In the genomic region with DNA sequence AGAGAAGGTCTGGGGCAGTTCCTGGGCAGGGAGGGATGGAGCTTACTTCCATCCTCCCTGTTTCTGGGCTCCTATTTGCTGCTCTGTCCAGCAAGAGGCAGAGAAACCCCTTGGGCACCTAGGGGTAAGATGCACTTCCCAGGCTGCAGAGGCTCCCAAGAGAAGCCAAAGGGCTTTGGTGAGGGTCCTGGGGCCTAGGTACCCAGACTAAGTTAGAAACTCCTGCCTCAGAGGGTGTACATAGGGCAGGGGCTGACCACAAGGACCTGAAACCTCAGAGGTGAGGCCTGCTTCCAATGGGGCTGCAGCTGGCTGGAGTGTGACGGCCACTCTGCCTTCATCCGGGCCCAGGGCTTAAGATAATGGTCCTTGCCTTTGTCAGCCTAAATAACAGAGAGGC, we compare ENCODE assay signal across 17 cellular contexts. TPM values are rescaled to one million over a fixed set of nuclear protein-coding genes. Genes with fewer than 3 reads are reported as not detected.
DNase-seq lines count a peak whose midpoint lies in the region; ATAC-seq, FAIRE-seq and TF ChIP-seq lines count a peak whose summit lies in the region.
"Had no signal": no experiment of that assay in that cellular context is flagged by ENCODE, and none has a peak within 500 bp of the region (broad histone marks: within the 10 kb centered on the region; RNA-seq: fewer than 3 reads in every experiment).

No MANE protein-coding gene starts in this region.

- peak overlapping the region; percentile 18 for H3K4me3 Mint-ChIP-seq in activated CD4-positive, alpha-beta memory T cell treated with anti-CD3 and anti-CD28 coated beads for 36 hours
- H3K4me3 Mint-ChIP-seq in memory B cell, result peak overlapping the region; percentile 87

- no peak overlapping the region for H3K27ac Mint-ChIP-seq in activated CD4-positive, alpha-beta memory T cell treated with anti-CD3 and anti-CD28 coated beads for 36 hours
- no peak overlapping the region for H3K27ac Mint-ChIP-seq in memory B cell

- no peaks in the 10 kb centered on the region for H3K36me3 ChIP-seq in HepG2 (replicated peaks in 1 of 2; ENCODE audit: control insufficient read depth in 1 of 2, insufficient read depth in 2 of 2, low read length in 2 of 2)
- no peaks in the 10 kb centered on the region for H3K36me3 ChIP-seq in right lobe of liver
- H3K36me3 ChIP-seq: breast epithelium, prostate gland had no signal

- no peaks in the 10 kb centered on the region for H3K9me3 ChIP-seq in HepG2 (ENCODE audit: low read length)
- no peaks in the 10 kb centered on the region for H3K9me3 ChIP-seq in right lobe of liver
- H3K9me3 ChIP-seq: breast epithelium, prostate gland had no signal

- 38% methylated on average over 2 of the region's 2 CpGs for WGBS in HepG2 (ENCODE audit: low lambda C conversion rate)
- 100% methylated on average over 2 of the region's 2 CpGs for WGBS in right lobe of liver (ENCODE audit: insufficient coverage, low coverage, low lambda C conversion rate, missing lambda C conversion rate)

- peaks cover 7% of the 10 kb centered on the region for H3K36me3 Mint-ChIP-seq in activated CD4-positive, alpha-beta memory T cell treated with anti-CD3 and anti-CD28 coated beads for 36 hours
- peaks cover 4% of the 10 kb centered on the region for H3K36me3 Mint-ChIP-seq in memory B cell

- no peak for TF ChIP-seq RAD21 in HepG2 (CRISPR knock-in tag; IDR thresholded peaks at IDR 0.05)

- peaks cover 40% of the 10 kb centered on the region for H3K4me1 ChIP-seq in HepG2 (ENCODE audit: insufficient read depth, low read length)
- H3K4me1 ChIP-seq in right lobe of liver, result peaks cover 0 to 13% (median 3%) of the 10 kb centered on the region in 4 donors
- H3K4me1 ChIP-seq: breast epithelium, prostate gland had no signal

- no peak overlapping the region for H3K4me3 ChIP-seq in HepG2 (replicated peaks in 1 of 3; ENCODE audit: insufficient read depth in 1 of 3, low read depth in 2 of 3, low read length in 3 of 3)
- H3K4me3 ChIP-seq in right lobe of liver, result no peak overlapping the region
- H3K4me3 ChIP-seq: K562, prostate gland had no signal

- TF ChIP-seq POLR2A in HepG2 (IDR thresholded peaks at IDR 0.05; ENCODE audit: insufficient read depth in 1 of 2, low read depth in 2 of 2, low read length in 2 of 2), result no peak
- no peak for TF ChIP-seq POLR2A in right lobe of liver (IDR thresholded peaks at IDR 0.05)

- H3K27me3 ChIP-seq in HepG2 (ENCODE audit: control insufficient read depth in 1 of 2, insufficient read depth in 2 of 2, low read length in 2 of 2) (peaks cover 0 to 3% of the 10 kb centered on the region in 2 experiments; a peak in 2 of 5 replicates), right lobe of liver (no peaks in the 10 kb centered on the region)
- H3K27me3 ChIP-seq: breast epithelium, hepatocyte had no signal

- H3K9me3 Mint-ChIP-seq in activated CD4-positive, alpha-beta memory T cell treated with anti-CD3 and anti-CD28 coated beads for 36 hours, result no peaks in the 10 kb centered on the region
- H3K9me3 Mint-ChIP-seq in memory B cell, result no peaks in the 10 kb centered on the region

- intact Hi-C loops in HepG2 (cut with micrococcal nuclease; ENCODE audit: unreplicated experiment) (loop anchor here (5.0 kb wide), 2 partner anchors 36 to 304 kb away; no protein-coding TSS in a partner anchor), right lobe of liver (cut with DNase I) (no loop called here)
- intact Hi-C loops in activated CD4-positive, alpha-beta memory T cell treated with anti-CD3 and anti-CD28 coated beads for 36 hours (cut with micrococcal nuclease), result loop anchor here (2.0 to 5.0 kb wide), 2 partner anchors 61 to 297 kb away; partner anchors contain the start of genes ATP5PD, GRB2 and KCTD2

- H3K27ac ChIP-seq in HepG2 (ENCODE audit: extremely low read length, insufficient read depth, low read length) (no peak overlapping the region), right lobe of liver (no peak overlapping the region)
- H3K27ac ChIP-seq: breast epithelium, hepatocyte, prostate gland had no signal

- no peak for FAIRE-seq in HepG2 (lab: Jason Lieb, UNC)
- FAIRE-seq: K562 had no signal

- ATAC-seq in HepG2, result no peak
- no peak for ATAC-seq in right lobe of liver
- ATAC-seq in memory B cell (ENCODE audit: low read depth), result no peak
- ATAC-seq: K562 had no signal

- H4K20me1 ChIP-seq in HepG2 (ENCODE audit: insufficient read depth, low read length), result no peaks in the 10 kb centered on the region

- H3K27me3 Mint-ChIP-seq in activated CD4-positive, alpha-beta memory T cell treated with anti-CD3 and anti-CD28 coated beads for 36 hours, result no peaks in the 10 kb centered on the region
- H3K27me3 Mint-ChIP-seq in memory B cell, result no peaks in the 10 kb centered on the region

- CTCF ChIA-PET in HepG2 (lab: Yijun Ruan, JAX; ENCODE audit: low intra/inter-chr PET ratio, low total read pairs), result no interaction called here
- CTCF ChIA-PET in activated CD4-positive, alpha-beta memory T cell treated with anti-CD3 and anti-CD28 coated beads for 36 hours (lab: Charles Lee), result interaction anchor here (0.7 to 4.0 kb wide), 4 partner anchors 23 to 147 kb away, joined by 3 to 24 read pairs (median 6); partner anchors contain the start of gene NT5C

- no peak for TF ChIP-seq CTCF in HepG2 (CRISPR knock-in tag; IDR thresholded peaks at IDR 0.05)
- TF ChIP-seq CTCF in right lobe of liver (IDR thresholded peaks at IDR 0.05), result no peak

- no peak overlapping the region for H3K9ac ChIP-seq in HepG2 (ENCODE audit: insufficient read depth, low read depth, low read length)

- peaks cover 8% of the 10 kb centered on the region for H3K79me2 ChIP-seq in HepG2 (ENCODE audit: insufficient read depth, low read length)

- no peak overlapping the region for H2AFZ ChIP-seq in HepG2 (ENCODE audit: low read length)

- no peak for DNase-seq in HepG2 (ENCODE audit: low spot score)
- DNase-seq in right lobe of liver, result no peak
- no peak for DNase-seq in activated CD4-positive, alpha-beta memory T cell treated with anti-CD3 and anti-CD28 coated beads for 36 hours
- no peak for DNase-seq in memory B cell (ENCODE audit: low spot score in 2 of 2)
- no peak for DNase-seq in NCI-H146 (lab: John Stamatoyannopoulos, UW)
- DNase-seq in cortex of kidney (lab: John Stamatoyannopoulos, UW), result no peak
- no peak for DNase-seq in CD1c-positive myeloid dendritic cell (ENCODE audit: extremely low spot score)
- DNase-seq in NCI-H510A treated with DMSO at 0.1 percent for 48 hours (lab: John Stamatoyannopoulos, UW), result no peak
- DNase-seq: activated CD4-positive, alpha-beta T cell treated with anti-CD3 and anti-CD28 coated beads for 1 hour; activated effector memory CD4-positive, alpha-beta T cell treated with anti-CD3 and anti-CD28 coated beads, Interleukin-2, amount 50 U/mL, for 16 hours; kidney glomerular epithelial cell; NCI-H1092; stimulated activated CD4-positive, alpha-beta T cell treated with anti-CD3 and anti-CD28 coated beads, Interleukin-12 subunit alpha, Interleukin-12 subunit beta, amount 100 ng/mL, for 4 hours had no signal

- no peak overlapping the region for H3K4me2 ChIP-seq in HepG2 (ENCODE audit: low read depth, low read length)

- no TSS peak for BruUV-seq in HepG2 (replicated peaks; lab: Mats Ljungman, UMichigan)

- peaks cover 18% of the 10 kb centered on the region for H3K4me1 Mint-ChIP-seq in activated CD4-positive, alpha-beta memory T cell treated with anti-CD3 and anti-CD28 coated beads for 36 hours (ENCODE audit: low read depth)
- H3K4me1 Mint-ChIP-seq in memory B cell, result peaks cover 13% of the 10 kb centered on the region

- in situ Hi-C loops in HepG2 (cut with HindIII; ENCODE audit: extremely low pct_ligation_motif_present, low pct_unique_long_range_greater_than_20kb), result no loop called here

- no peak for TF ChIP-seq EP300 in HepG2 (IDR thresholded peaks at IDR 0.05; ENCODE audit: low read depth in 2 of 2, low read length in 2 of 2)
- no peak for TF ChIP-seq EP300 in HepG2 (CRISPR knock-in tag; IDR thresholded peaks at IDR 0.05; ENCODE audit: borderline replicate concordance)

- POLR2A ChIA-PET in HepG2 (lab: Yijun Ruan, JAX), result interaction anchor here (3.1 kb wide), 1 partner anchor 20 kb away, joined by 13 read pairs; the partner anchor contains the start of gene SLC16A5
- POLR2A ChIA-PET in activated CD4-positive, alpha-beta memory T cell treated with anti-CD3 and anti-CD28 coated beads for 36 hours (lab: Charles Lee), result no interaction called here

RNA-seq across cellular contexts. Expression of gene ARMC7, which starts 1.6 kb away (rescaled TPM):
- total RNA-seq in HepG2 (2016; rRNA removed; fragmentation: Illumina TruSeq; extraction: Trizol) (4.2 and 4.4 TPM in 2 replicates), right lobe of liver (1 to 10 TPM; 4.7 to 6.3 (median 5.3) TPM)
- 1.8 TPM in 2 replicates for total RNA-seq in HepG2 (2016; cell fraction: cytosol; rRNA removed; fragmentation: Illumina TruSeq; extraction: Trizol; ENCODE audit: low read depth)
- total RNA-seq in HepG2 (2016; cell fraction: insoluble cytoplasmic fraction; rRNA removed; fragmentation: Illumina TruSeq; extraction: Trizol), result 4.1 and 4.5 TPM in 2 replicates
- 3.8 and 4.0 TPM in 2 replicates for total RNA-seq in HepG2 (2016; cell fraction: membrane; rRNA removed; fragmentation: Illumina TruSeq; extraction: Trizol)
- total RNA-seq in HepG2 (2016; cell fraction: nucleus; rRNA removed; fragmentation: Illumina TruSeq; extraction: Trizol), result 3.8 and 3.9 TPM in 2 replicates
- 3.9 and 5.1 TPM in 2 replicates for polyA plus RNA-seq in HepG2 (2011; rRNA removed)
- polyA plus RNA-seq in HepG2 (2011; cell fraction: cytosol; rRNA removed), result 4.8 TPM in 2 replicates
- 6.2 and 6.9 TPM in 2 replicates for polyA plus RNA-seq in HepG2 (2011; cell fraction: nucleus; rRNA removed)
- 6.6 and 10.2 TPM in 2 replicates for polyA plus RNA-seq in HepG2 (2012)
- polyA plus RNA-seq in HepG2 (2016; cell fraction: cytosol; fragmentation: Illumina TruSeq; extraction: Trizol; ENCODE audit: low read depth), result 2.1 and 2.2 TPM in 2 replicates
- polyA plus RNA-seq in HepG2 (2016; cell fraction: insoluble cytoplasmic fraction; fragmentation: Illumina TruSeq; extraction: Trizol; ENCODE audit: low read depth), result 8.6 and 11.0 TPM in 2 replicates
- 4.0 and 4.8 TPM in 2 replicates for polyA plus RNA-seq in HepG2 (2016; cell fraction: membrane; fragmentation: Illumina TruSeq; extraction: Trizol; ENCODE audit: low read depth)
- polyA plus RNA-seq in HepG2 (2016; cell fraction: nucleus; fragmentation: Illumina TruSeq; extraction: Trizol; ENCODE audit: insufficient read depth, low read depth), result 7.7 and 8.7 TPM in 2 replicates
- 9.1 and 17.2 TPM in 2 replicates for polyA minus RNA-seq in HepG2 (2011; rRNA and poly(A)+ RNA removed; ENCODE audit: low replicate concordance)
- 4.5 and 4.6 TPM in 2 replicates for polyA minus RNA-seq in HepG2 (2011; cell fraction: cytosol; rRNA and poly(A)+ RNA removed)
- 7.9 and 8.1 TPM in 2 replicates for polyA minus RNA-seq in HepG2 (2011; cell fraction: nucleus; rRNA and poly(A)+ RNA removed)
- 1 to 10 TPM; 6.5 to 8.2 TPM for total RNA-seq in activated CD4-positive, alpha-beta memory T cell treated with anti-CD3 and anti-CD28 coated beads for 36 hours

RNA-seq across cellular contexts. Expression of gene SLC16A5, which starts 20.4 kb away (rescaled TPM):
- total RNA-seq in HepG2 (2016; rRNA removed; fragmentation: Illumina TruSeq; extraction: Trizol) (0.42 and 0.69 TPM in 2 replicates), right lobe of liver (1 to 10 TPM; 1.2 to 3.7 (median 1.7) TPM)
- total RNA-seq in HepG2 (2016; cell fraction: cytosol; rRNA removed; fragmentation: Illumina TruSeq; extraction: Trizol; ENCODE audit: low read depth), result 0.20 TPM in 1 of 2 replicates, not detected in the other
- total RNA-seq in HepG2 (2016; cell fraction: insoluble cytoplasmic fraction; rRNA removed; fragmentation: Illumina TruSeq; extraction: Trizol), result 0.18 and 0.41 TPM in 2 replicates
- 0.41 and 0.56 TPM in 2 replicates for total RNA-seq in HepG2 (2016; cell fraction: membrane; rRNA removed; fragmentation: Illumina TruSeq; extraction: Trizol)
- total RNA-seq in HepG2 (2016; cell fraction: nucleus; rRNA removed; fragmentation: Illumina TruSeq; extraction: Trizol), result 0.50 and 0.63 TPM in 2 replicates
- 5.6 and 10.9 TPM in 2 replicates for polyA plus RNA-seq in HepG2 (2011; rRNA removed)
- polyA plus RNA-seq in HepG2 (2011; cell fraction: cytosol; rRNA removed), result 5.4 and 6.9 TPM in 2 replicates
- 29.9 and 34.7 TPM in 2 replicates for polyA plus RNA-seq in HepG2 (2011; cell fraction: nucleus; rRNA removed)
- 2.2 and 2.9 TPM in 2 replicates for polyA plus RNA-seq in HepG2 (2012)
- 0.05 and 0.19 TPM in 2 replicates for polyA plus RNA-seq in HepG2 (2016; cell fraction: cytosol; fragmentation: Illumina TruSeq; extraction: Trizol; ENCODE audit: low read depth)
- 0.27 and 0.41 TPM in 2 replicates for polyA plus RNA-seq in HepG2 (2016; cell fraction: insoluble cytoplasmic fraction; fragmentation: Illumina TruSeq; extraction: Trizol; ENCODE audit: low read depth)
- polyA plus RNA-seq in HepG2 (2016; cell fraction: membrane; fragmentation: Illumina TruSeq; extraction: Trizol; ENCODE audit: low read depth), result 0.14 and 0.18 TPM in 2 replicates
- 0.77 and 1.00 TPM in 2 replicates for polyA plus RNA-seq in HepG2 (2016; cell fraction: nucleus; fragmentation: Illumina TruSeq; extraction: Trizol; ENCODE audit: insufficient read depth, low read depth)
- polyA minus RNA-seq in HepG2 (2011; rRNA and poly(A)+ RNA removed; ENCODE audit: low replicate concordance), result 20.1 and 31.6 TPM in 2 replicates
- polyA minus RNA-seq in HepG2 (2011; cell fraction: cytosol; rRNA and poly(A)+ RNA removed), result 4.4 and 5.7 TPM in 2 replicates
- 7.1 and 7.5 TPM in 2 replicates for polyA minus RNA-seq in HepG2 (2011; cell fraction: nucleus; rRNA and poly(A)+ RNA removed)
- total RNA-seq in activated CD4-positive, alpha-beta memory T cell treated with anti-CD3 and anti-CD28 coated beads for 36 hours, result 1 to 10 TPM; 6.7 to 7.7 TPM

RNA-seq across cellular contexts. Expression of gene NT5C, which starts 23.3 kb away (rescaled TPM):
- 31.4 and 48.6 TPM in 2 replicates for total RNA-seq in HepG2 (2016; rRNA removed; fragmentation: Illumina TruSeq; extraction: Trizol)
- total RNA-seq in HepG2 (2016; cell fraction: cytosol; rRNA removed; fragmentation: Illumina TruSeq; extraction: Trizol; ENCODE audit: low read depth), result 21.9 and 22.5 TPM in 2 replicates
- total RNA-seq in HepG2 (2016; cell fraction: insoluble cytoplasmic fraction; rRNA removed; fragmentation: Illumina TruSeq; extraction: Trizol), result 34.5 and 55.6 TPM in 2 replicates
- total RNA-seq in HepG2 (2016; cell fraction: membrane; rRNA removed; fragmentation: Illumina TruSeq; extraction: Trizol), result 26.2 and 30.0 TPM in 2 replicates
- 41.8 and 49.7 TPM in 2 replicates for total RNA-seq in HepG2 (2016; cell fraction: nucleus; rRNA removed; fragmentation: Illumina TruSeq; extraction: Trizol)
- polyA plus RNA-seq in HepG2 (2011; rRNA removed), result 42.8 and 42.9 TPM in 2 replicates
- polyA plus RNA-seq in HepG2 (2011; cell fraction: cytosol; rRNA removed), result 24.5 and 47.2 TPM in 2 replicates
- 143 and 153 TPM in 2 replicates for polyA plus RNA-seq in HepG2 (2011; cell fraction: nucleus; rRNA removed)
- 22.5 and 24.0 TPM in 2 replicates for polyA plus RNA-seq in HepG2 (2012)
- 20.3 and 23.1 TPM in 2 replicates for polyA plus RNA-seq in HepG2 (2016; cell fraction: cytosol; fragmentation: Illumina TruSeq; extraction: Trizol; ENCODE audit: low read depth)
- 30.7 and 32.5 TPM in 2 replicates for polyA plus RNA-seq in HepG2 (2016; cell fraction: insoluble cytoplasmic fraction; fragmentation: Illumina TruSeq; extraction: Trizol; ENCODE audit: low read depth)
- polyA plus RNA-seq in HepG2 (2016; cell fraction: membrane; fragmentation: Illumina TruSeq; extraction: Trizol; ENCODE audit: low read depth), result 20.1 and 23.2 TPM in 2 replicates
- 95.9 and 100 TPM in 2 replicates for polyA plus RNA-seq in HepG2 (2016; cell fraction: nucleus; fragmentation: Illumina TruSeq; extraction: Trizol; ENCODE audit: insufficient read depth, low read depth)
- 14.0 and 27.7 TPM in 2 replicates for polyA minus RNA-seq in HepG2 (2011; rRNA and poly(A)+ RNA removed; ENCODE audit: low replicate concordance)
- 5.2 and 5.9 TPM in 2 replicates for polyA minus RNA-seq in HepG2 (2011; cell fraction: cytosol; rRNA and poly(A)+ RNA removed)
- polyA minus RNA-seq in HepG2 (2011; cell fraction: nucleus; rRNA and poly(A)+ RNA removed), result 21.5 and 23.6 TPM in 2 replicates
- 10 to 100 TPM; 10.5 to 35.1 (median 12.6) TPM for total RNA-seq in right lobe of liver
- 10 to 100 TPM; 65.2 to 70.8 TPM for total RNA-seq in activated CD4-positive, alpha-beta memory T cell treated with anti-CD3 and anti-CD28 coated beads for 36 hours

RNA-seq across cellular contexts. Expression of gene JPT1, which starts 46.1 kb away (rescaled TPM):
- 237 and 256 TPM in 2 replicates for total RNA-seq in HepG2 (2016; rRNA removed; fragmentation: Illumina TruSeq; extraction: Trizol)
- 86.3 and 92.6 TPM in 2 replicates for total RNA-seq in HepG2 (2016; cell fraction: cytosol; rRNA removed; fragmentation: Illumina TruSeq; extraction: Trizol; ENCODE audit: low read depth)
- 209 and 270 TPM in 2 replicates for total RNA-seq in HepG2 (2016; cell fraction: insoluble cytoplasmic fraction; rRNA removed; fragmentation: Illumina TruSeq; extraction: Trizol)
- total RNA-seq in HepG2 (2016; cell fraction: membrane; rRNA removed; fragmentation: Illumina TruSeq; extraction: Trizol), result 67.0 and 88.4 TPM in 2 replicates
- total RNA-seq in HepG2 (2016; cell fraction: nucleus; rRNA removed; fragmentation: Illumina TruSeq; extraction: Trizol), result 98.2 and 106 TPM in 2 replicates
- 32.1 and 43.3 TPM in 2 replicates for polyA plus RNA-seq in HepG2 (2011; rRNA removed)
- polyA plus RNA-seq in HepG2 (2011; cell fraction: cytosol; rRNA removed), result 92.3 and 100 TPM in 2 replicates
- polyA plus RNA-seq in HepG2 (2011; cell fraction: nucleus; rRNA removed), result 38.5 and 41.1 TPM in 2 replicates
- polyA plus RNA-seq in HepG2 (2012), result 103 and 127 TPM in 2 replicates
- 83.0 and 101 TPM in 2 replicates for polyA plus RNA-seq in HepG2 (2016; cell fraction: cytosol; fragmentation: Illumina TruSeq; extraction: Trizol; ENCODE audit: low read depth)
- 221 and 271 TPM in 2 replicates for polyA plus RNA-seq in HepG2 (2016; cell fraction: insoluble cytoplasmic fraction; fragmentation: Illumina TruSeq; extraction: Trizol; ENCODE audit: low read depth)
- polyA plus RNA-seq in HepG2 (2016; cell fraction: membrane; fragmentation: Illumina TruSeq; extraction: Trizol; ENCODE audit: low read depth), result 58.3 and 84.5 TPM in 2 replicates
- 169 and 181 TPM in 2 replicates for polyA plus RNA-seq in HepG2 (2016; cell fraction: nucleus; fragmentation: Illumina TruSeq; extraction: Trizol; ENCODE audit: insufficient read depth, low read depth)
- polyA minus RNA-seq in HepG2 (2011; rRNA and poly(A)+ RNA removed; ENCODE audit: low replicate concordance), result 28.4 and 46.4 TPM in 2 replicates
- 50.6 and 65.7 TPM in 2 replicates for polyA minus RNA-seq in HepG2 (2011; cell fraction: cytosol; rRNA and poly(A)+ RNA removed)
- polyA minus RNA-seq in HepG2 (2011; cell fraction: nucleus; rRNA and poly(A)+ RNA removed), result 30.4 and 32.2 TPM in 2 replicates
- total RNA-seq in right lobe of liver, result 10 to 100 TPM; 16.7 to 57.8 (median 29.5) TPM
- 100 to 1,000 TPM; 263 to 267 TPM for total RNA-seq in activated CD4-positive, alpha-beta memory T cell treated with anti-CD3 and anti-CD28 coated beads for 36 hours

Comparison
In these comparisons a context has a peak if more than half of its experiments do, and no peak if none do; other contexts are left out.
1. intact Hi-C loops: an anchor here in HepG2 (5.0 kb wide) and activated CD4-positive, alpha-beta memory T cell treated with anti-CD3 and anti-CD28 coated beads for 36 hours (2.0 to 5.0 kb wide); none called in right lobe of liver.